10 cellular contexts compared by ENCODE assay signal in genomic region chr3:151327571-151328198, GRCh38. TPM values are rescaled to one million over a fixed set of nuclear protein-coding genes. Genes with fewer than 3 reads are reported as not detected.
DNase-seq lines count a peak whose midpoint lies in the region; ATAC-seq and TF ChIP-seq lines count a peak whose summit lies in the region.
"Had no signal": no experiment of that assay in that cellular context is flagged by ENCODE, and none has a peak within 500 bp of the region (broad histone marks: within the 10 kb centered on the region; RNA-seq: fewer than 3 reads in every experiment).

No MANE protein-coding gene starts in this region.

- TF ChIP-seq RAD21 in HCT116 (IDR thresholded peaks at IDR 0.05; ENCODE audit: low read depth), result peak; percentile 66

- H3K27me3 ChIP-seq in HCT116 (ENCODE audit: insufficient read depth, low read length) (no peaks in the 10 kb centered on the region), SU-DHL-6 (ENCODE audit: low read length) (no peaks in the 10 kb centered on the region), heart left ventricle (no peaks in the 10 kb centered on the region), transverse colon (no peaks in the 10 kb centered on the region), neuronal stem cell (ENCODE audit: control insufficient read depth in 3 of 3, insufficient read depth in 3 of 3, low read depth in 1 of 3, low read length in 3 of 3) (no peaks in the 10 kb centered on the region)

- peaks cover 7% of the 10 kb centered on the region for H3K4me1 Mint-ChIP-seq in activated naive CD4-positive, alpha-beta T cell treated with anti-CD3 and anti-CD28 coated beads for 36 hours (ENCODE audit: low read depth)

- H3K4me3 Mint-ChIP-seq in activated naive CD4-positive, alpha-beta T cell treated with anti-CD3 and anti-CD28 coated beads for 36 hours, result no peak overlapping the region
- H3K4me3 Mint-ChIP-seq: central memory CD8-positive, alpha-beta T cell had no signal

- RAD21 ChIA-PET in HCT116 (lab: Charles Lee; ENCODE audit: low non-redundant PET in 1 of 2, low total read pairs in 2 of 2, uncharacterized antibody in 2 of 2, unreplicated experiment in 2 of 2), result interaction anchor here in 1 of 2 experiments (0.7 kb wide), 1 partner anchor 439 kb away, joined by 3 read pairs; no protein-coding TSS in a partner anchor

- H3K79me1 ChIP-seq in neuronal stem cell (ENCODE audit: low read depth, low read length), result no peaks in the 10 kb centered on the region

- H3K27ac Mint-ChIP-seq in activated naive CD4-positive, alpha-beta T cell treated with anti-CD3 and anti-CD28 coated beads for 36 hours, result no peak overlapping the region
- H3K27ac Mint-ChIP-seq: stimulated activated naive CD8-positive, alpha-beta T cell treated with anti-CD3 and anti-CD28 coated beads, Interleukin-15, Interleukin-2, amounts not matched to agents 100 ng/mL and 50 ng/mL, for 24 hours had no signal

- no peak overlapping the region for H3K23ac ChIP-seq in neuronal stem cell (ENCODE audit: low read depth, low read length, poor library complexity)

- H3K4me3 ChIP-seq in AG04449 (ENCODE audit: low read depth, low read length) (no peak overlapping the region), HCT116 (replicated peaks in 1 of 2; ENCODE audit: low read depth in 1 of 2, low read length in 2 of 2) (no peak overlapping the region), SU-DHL-6 (ENCODE audit: insufficient read depth, low read length, poor library complexity, severe bottlenecking) (no peak overlapping the region), heart left ventricle (peak overlapping the region in 8 of 12 donors; percentile 6 to 56 (median 24)), transverse colon (peak overlapping the region in 1 of 4 donors; percentile 13), neuronal stem cell (ENCODE audit: low read length in 2 of 2) (no peak overlapping the region)

- H3K4me2 ChIP-seq in HCT116 (ENCODE audit: low read length), result peak overlapping the region; percentile 66
- no peak overlapping the region for H3K4me2 ChIP-seq in SU-DHL-6 (ENCODE audit: low read depth, low read length, poor library complexity, severe bottlenecking)
- no peak overlapping the region for H3K4me2 ChIP-seq in neuronal stem cell (ENCODE audit: insufficient read depth, low read length, poor library complexity, severe bottlenecking)

- H4K8ac ChIP-seq in neuronal stem cell (ENCODE audit: low read depth, low read length), result no peak overlapping the region

- in situ Hi-C loops in transverse colon (cut with MboI; ENCODE audit: low pct_ligation_motif_present in 1 of 4, low pct_unique_long_range_greater_than_20kb in 1 of 4, low sequenced_read_pairs in 3 of 4), result no loop called here

- no peaks in the 10 kb centered on the region for H3K36me3 Mint-ChIP-seq in activated naive CD4-positive, alpha-beta T cell treated with anti-CD3 and anti-CD28 coated beads for 36 hours (ENCODE audit: low read depth)

- H2BK5ac ChIP-seq in neuronal stem cell (ENCODE audit: low read length), result no peak overlapping the region

- H3K9ac ChIP-seq in HCT116 (ENCODE audit: low read length) (no peak overlapping the region), SU-DHL-6 (ENCODE audit: low read length) (no peak overlapping the region), neuronal stem cell (ENCODE audit: low read depth, low read length, poor library complexity) (no peak overlapping the region)

- H3F3A ChIP-seq in SU-DHL-6 (ENCODE audit: insufficient read depth), result no peaks in the 10 kb centered on the region

- no peak for TF ChIP-seq EP300 in transverse colon (IDR thresholded peaks at IDR 0.05; ENCODE audit: low read depth)

- H3K27me3 Mint-ChIP-seq in activated naive CD4-positive, alpha-beta T cell treated with anti-CD3 and anti-CD28 coated beads for 36 hours (ENCODE audit: low read depth), result peaks cover 4% of the 10 kb centered on the region

- H4K20me1 ChIP-seq in HCT116 (ENCODE audit: insufficient read depth) (no peaks in the 10 kb centered on the region), SU-DHL-6 (ENCODE audit: low read depth, low read length) (no peaks in the 10 kb centered on the region)

- H2BK120ac ChIP-seq in neuronal stem cell (ENCODE audit: low read depth, low read length), result no peak overlapping the region

- no peak overlapping the region for H4K91ac ChIP-seq in neuronal stem cell (ENCODE audit: low read depth, low read length, poor library complexity)

- no peaks in the 10 kb centered on the region for H3K36me3 ChIP-seq in HCT116 (ENCODE audit: control insufficient read depth in 1 of 2, insufficient read depth in 2 of 2, low read length in 2 of 2)
- H3K36me3 ChIP-seq in SU-DHL-6 (ENCODE audit: low read length), result no peaks in the 10 kb centered on the region
- H3K36me3 ChIP-seq in heart left ventricle, result no peaks in the 10 kb centered on the region
- H3K36me3 ChIP-seq in transverse colon, result no peaks in the 10 kb centered on the region
- H3K36me3 ChIP-seq in neuronal stem cell (replicated peaks in 1 of 2; ENCODE audit: control insufficient read depth in 2 of 2, insufficient read depth in 2 of 2, low read length in 2 of 2), result no peaks in the 10 kb centered on the region

- peak; percentile 28 for TF ChIP-seq CTCF in AG04449 (IDR thresholded peaks at IDR 0.05; ENCODE audit: insufficient read depth, low read length, missing control alignments)
- peak; percentile 43 to 73 (median 63); a peak in 4 of 6 replicates for TF ChIP-seq CTCF in HCT116 (IDR thresholded peaks at IDR 0.05 in 2 of 3, conservative IDR thresholded peaks at IDR 0.05 in 1 of 3; ENCODE audit: borderline replicate concordance in 1 of 3, insufficient read depth in 1 of 3, low read depth in 2 of 3, low read length in 2 of 3)
- TF ChIP-seq CTCF in SU-DHL-6 (IDR thresholded peaks at IDR 0.05; ENCODE audit: insufficient read depth, low read length, poor library complexity, severe bottlenecking), result peak; percentile 66
- peak; percentile 42 to 72 (median 60) for TF ChIP-seq CTCF in heart left ventricle (IDR thresholded peaks at IDR 0.05)
- TF ChIP-seq CTCF in transverse colon (IDR thresholded peaks at IDR 0.05), result peak; percentile 38 to 70 (median 62)

- no peak overlapping the region for H2BK12ac ChIP-seq in neuronal stem cell (ENCODE audit: low read length)

- no peak overlapping the region for H2BK15ac ChIP-seq in neuronal stem cell (ENCODE audit: low read length)

- TF ChIP-seq POLR2A in HCT116 (IDR thresholded peaks at IDR 0.05; ENCODE audit: borderline replicate concordance, extremely low read depth, insufficient read depth, insufficient read length), result no peak
- no peak for TF ChIP-seq POLR2A in heart left ventricle (IDR thresholded peaks at IDR 0.05)
- no peak for TF ChIP-seq POLR2A in transverse colon (IDR thresholded peaks at IDR 0.05)

- peak overlapping the region; percentile 22 for H2AFZ ChIP-seq in HCT116 (ENCODE audit: low read depth, low read length, poor library complexity, severe bottlenecking)
- no peak overlapping the region for H2AFZ ChIP-seq in SU-DHL-6 (ENCODE audit: low read depth, low read length, severe bottlenecking)
- no peak overlapping the region for H2AFZ ChIP-seq in neuronal stem cell (ENCODE audit: low read length)

- no peak overlapping the region for H3K14ac ChIP-seq in neuronal stem cell (ENCODE audit: low read length)

- no TSS peak for BruUV-seq in HCT116 (replicated peaks; lab: Mats Ljungman, UMichigan)

- WGBS in heart left ventricle, 4 donors, result 18 to 27% (median 24%) methylated on average over 3 of the region's 3 CpGs
- WGBS in transverse colon (ENCODE audit: low coverage in 1 of 2), 2 donors, result 10 to 16% methylated on average over 3 of the region's 3 CpGs
- WGBS in neuronal stem cell (ENCODE audit: extremely low coverage in 2 of 2, insufficient read length in 2 of 2, insufficient replicate concordance in 1 of 2), 2 donors, result 100% methylated on average over 1 of the region's 3 CpGs; no CpG with 5 or more reads in 1 of the 2 donors

- H3K79me2 ChIP-seq in HCT116 (ENCODE audit: insufficient read depth, low read length) (no peaks in the 10 kb centered on the region), SU-DHL-6 (ENCODE audit: insufficient read depth, low read length) (no peaks in the 10 kb centered on the region)

- ATAC-seq in HCT116, result peak; percentile 60
- ATAC-seq in heart left ventricle, result peak in 1 of 4 donors; percentile 51
- ATAC-seq in HG03108 (IDR thresholded peaks at IDR 0.05; ENCODE audit: unreplicated experiment), result no peak

- H3K4ac ChIP-seq in neuronal stem cell (ENCODE audit: low read length), result no peak overlapping the region

- POLR2A ChIA-PET in AG04449 (lab: Yijun Ruan, JAX), result interaction anchor here (0.6 kb wide), 1 partner anchor 102 kb away, joined by 4 read pairs; no protein-coding TSS in a partner anchor
- POLR2A ChIA-PET in HCT116 (lab: Charles Lee), result no interaction called here

- no peak overlapping the region for H3K18ac ChIP-seq in neuronal stem cell (ENCODE audit: low read length)

- no peaks in the 10 kb centered on the region for H3K9me3 ChIP-seq in HCT116 (ENCODE audit: control insufficient read depth in 1 of 2, insufficient read depth in 1 of 2, low read depth in 1 of 2, low read length in 2 of 2)
- H3K9me3 ChIP-seq in SU-DHL-6 (ENCODE audit: insufficient read depth, low read length), result no peaks in the 10 kb centered on the region
- no peaks in the 10 kb centered on the region for H3K9me3 ChIP-seq in heart left ventricle
- H3K9me3 ChIP-seq in transverse colon, result no peaks in the 10 kb centered on the region
- H3K9me3 ChIP-seq in neuronal stem cell (replicated peaks in 1 of 2; ENCODE audit: control insufficient read depth in 2 of 2, insufficient read depth in 1 of 2, low read depth in 1 of 2, low read length in 2 of 2), result no peaks in the 10 kb centered on the region

- CTCF ChIA-PET in AG04449 (lab: Yijun Ruan, JAX) (interaction anchor here (0.8 to 7.6 kb wide), 23 partner anchors 12 to 591 kb away, joined by 3 to 94 read pairs (median 5); partner anchors contain the start of gene GPR87), HCT116 (lab: Charles Lee) (interaction anchor here (0.6 to 2.0 kb wide), 12 partner anchors 9 to 511 kb away, joined by 3 to 10 read pairs (median 4); partner anchors contain the start of gene GPR87)
- CTCF ChIA-PET in activated naive CD4-positive, alpha-beta T cell treated with anti-CD3 and anti-CD28 coated beads for 36 hours (lab: Charles Lee), result interaction anchor here (0.6 to 4.5 kb wide), 21 partner anchors 11 to 1196 kb away, joined by 3 to 35 read pairs (median 4); partner anchors contain the start of gene GPR87

- H3K4me1 ChIP-seq in HCT116 (ENCODE audit: control insufficient read depth in 1 of 2, insufficient read depth in 2 of 2, low read length in 2 of 2) (peaks cover 15 to 22% of the 10 kb centered on the region in 2 experiments), heart left ventricle (peaks cover 0 to 41% (median 0%) of the 10 kb centered on the region in 12 donors), transverse colon (peaks cover 0 to 6% (median 0%) of the 10 kb centered on the region in 4 donors), neuronal stem cell (ENCODE audit: control insufficient read depth in 2 of 2, insufficient read depth in 1 of 2, low read depth in 1 of 2, low read length in 2 of 2) (no peaks in the 10 kb centered on the region)

- H3K9me2 ChIP-seq in HCT116 (ENCODE audit: insufficient read depth) (no peaks in the 10 kb centered on the region), SU-DHL-6 (replicated peaks; ENCODE audit: insufficient read depth, low read length) (no peaks in the 10 kb centered on the region)

- no peaks in the 10 kb centered on the region for H3K9me3 Mint-ChIP-seq in activated naive CD4-positive, alpha-beta T cell treated with anti-CD3 and anti-CD28 coated beads for 36 hours
- H3K9me3 Mint-ChIP-seq: central memory CD8-positive, alpha-beta T cell; stimulated activated naive CD8-positive, alpha-beta T cell treated with anti-CD3 and anti-CD28 coated beads, Interleukin-15, Interleukin-2, amounts not matched to agents 100 ng/mL and 50 ng/mL, for 24 hours had no signal

- no peak overlapping the region for H2AK5ac ChIP-seq in neuronal stem cell (ENCODE audit: low read depth, low read length)

- H3K27ac ChIP-seq in HCT116 (ENCODE audit: low read depth, low read length), result no peak overlapping the region
- no peak overlapping the region for H3K27ac ChIP-seq in SU-DHL-6 (ENCODE audit: low read depth, low read length)
- H3K27ac ChIP-seq in heart left ventricle, result peak overlapping the region in 2 of 12 donors; percentile 20 to 72
- peak overlapping the region in 1 of 4 donors; percentile 14 for H3K27ac ChIP-seq in transverse colon
- no peak overlapping the region for H3K27ac ChIP-seq in neuronal stem cell (replicated peaks; ENCODE audit: low read length)

- intact Hi-C loops in HCT116 (cut with micrococcal nuclease), result loop anchor here (1.0 kb wide), 2 partner anchors 22 to 37 kb away; no protein-coding TSS in a partner anchor
- intact Hi-C loops in heart left ventricle (cut with DNase I), result loop anchor here in 3 of 10 donors (2.0 to 5.0 kb wide), 3 partner anchors 100 to 160 kb away; no protein-coding TSS in a partner anchor
- intact Hi-C loops in transverse colon (cut with DNase I; ENCODE audit: low total_unique reads), result loop anchor here (5.0 kb wide), 1 partner anchor 100 kb away; no protein-coding TSS in a partner anchor
- intact Hi-C loops in activated naive CD4-positive, alpha-beta T cell treated with anti-CD3 and anti-CD28 coated beads for 36 hours (cut with micrococcal nuclease), result loop anchor here (1.0 to 2.0 kb wide), 5 partner anchors 37 to 171 kb away; no protein-coding TSS in a partner anchor

- no peak for DNase-seq in AG04449 (ENCODE audit: low read depth, low spot score)
- no peak for DNase-seq in HCT116 (ENCODE audit: low read depth, low spot score)
- DNase-seq in heart left ventricle, result no peak
- DNase-seq in transverse colon, result no peak
- no peak for DNase-seq in neuronal stem cell (ENCODE audit: low spot score)
- DNase-seq in activated naive CD4-positive, alpha-beta T cell treated with anti-CD3 and anti-CD28 coated beads for 36 hours, result no peak

RNA-seq across cellular contexts. Expression of gene P2RY13, which starts 1.7 kb away (rescaled TPM):
- not detected for total RNA-seq in HCT116 (2021; ENCODE audit: unreplicated experiment)
- polyA plus RNA-seq in HCT116 (2012), result not detected in 2 replicates
- total RNA-seq in heart left ventricle, result 1 to 10 TPM in 2 of 9 donors, under 1 TPM in 7; 0.23 to 7.3 (median 0.50) TPM
- polyA plus RNA-seq in heart left ventricle, result under 1 TPM; 0.25 to 0.30 TPM
- total RNA-seq in transverse colon, result 1 to 10 TPM in 1 of 4 donors, under 1 TPM in 2, not detected in 1; 0.40 to 1.4 (median 0.41) TPM
- polyA plus RNA-seq in neuronal stem cell (2013, experiment 1 of 2), result not detected
- polyA plus RNA-seq in neuronal stem cell (2013, experiment 2 of 2), result not detected
- total RNA-seq in activated naive CD4-positive, alpha-beta T cell treated with anti-CD3 and anti-CD28 coated beads for 36 hours, result not detected

RNA-seq across cellular contexts. Expression of gene GPR87, which starts 11.1 kb away (rescaled TPM):
- 3.8 TPM for total RNA-seq in HCT116 (2021; ENCODE audit: unreplicated experiment)
- polyA plus RNA-seq in HCT116 (2012), result 6.0 and 6.6 TPM in 2 replicates
- not detected for total RNA-seq in heart left ventricle
- not detected for polyA plus RNA-seq in heart left ventricle
- total RNA-seq in transverse colon, result not detected
- polyA plus RNA-seq in neuronal stem cell (2013, experiment 1 of 2), result 0.03 TPM
- polyA plus RNA-seq in neuronal stem cell (2013, experiment 2 of 2), result not detected
- under 1 TPM in 1 of 2 experiments, not detected in 1; 0.19 TPM for total RNA-seq in activated naive CD4-positive, alpha-beta T cell treated with anti-CD3 and anti-CD28 coated beads for 36 hours

RNA-seq across cellular contexts. Expression of gene P2RY14, which starts 49.3 kb away (rescaled TPM):
- total RNA-seq in HCT116 (2021; ENCODE audit: unreplicated experiment) (not detected), heart left ventricle (1 to 10 TPM; 1.9 to 8.4 (median 4.1) TPM), transverse colon (10 to 100 TPM in 1 of 4 donors, 1 to 10 TPM in 1, under 1 TPM in 1, not detected in 1; 0.60 to 11.3 (median 7.2) TPM)
- not detected in 2 replicates for polyA plus RNA-seq in HCT116 (2012)
- polyA plus RNA-seq in heart left ventricle, result 1 to 10 TPM in 1 of 2 donors, under 1 TPM in 1; 0.75 to 2.9 TPM
- not detected for polyA plus RNA-seq in neuronal stem cell (2013, experiment 1 of 2)
- not detected for polyA plus RNA-seq in neuronal stem cell (2013, experiment 2 of 2)
- total RNA-seq in activated naive CD4-positive, alpha-beta T cell treated with anti-CD3 and anti-CD28 coated beads for 36 hours, result under 1 TPM; 0.12 to 0.69 TPM

RNA-seq across cellular contexts. Expression of gene P2RY12, which starts 56.9 kb away (rescaled TPM):
- total RNA-seq in HCT116 (2021; ENCODE audit: unreplicated experiment) (not detected), heart left ventricle (1 to 10 TPM in 3 of 9 donors, under 1 TPM in 6; 0.40 to 3.4 (median 0.84) TPM), transverse colon (1 to 10 TPM in 2 of 4 donors, not detected in 2; 1.1 to 1.4 TPM)
- not detected in 2 replicates for polyA plus RNA-seq in HCT116 (2012)
- polyA plus RNA-seq in heart left ventricle, result under 1 TPM; 0.26 to 0.34 TPM
- not detected for polyA plus RNA-seq in neuronal stem cell (2013, experiment 1 of 2)
- not detected for polyA plus RNA-seq in neuronal stem cell (2013, experiment 2 of 2)
- total RNA-seq in activated naive CD4-positive, alpha-beta T cell treated with anti-CD3 and anti-CD28 coated beads for 36 hours, result not detected

Comparison
In these comparisons a context has a peak if more than half of its experiments do, and no peak if none do; other contexts are left out.
1. H3K4me3 ChIP-seq: peak in heart left ventricle (8 of 12); none in AG04449 (single experiment), HCT116 (0 of 2), SU-DHL-6 (single experiment) and neuronal stem cell (0 of 2).
2. Peak in every context shown above with its lines, with median percentiles within 50 percentile points of each other: CTCF ChIP-seq.